In genomic region chr4:10032625-10033024, GRCh38 we compare ENCODE assay signal across 2 cellular contexts.
A peak's percentile ranks its signal among the peaks of the same experiment; 100 is the strongest.
TF ChIP-seq lines count a peak whose summit lies in the region.

No MANE protein-coding gene starts in this region.

TF ChIP-seq in K562, 482 proteins besides CTCF, POLR2A, EP300 and RAD21 (continued from another document and continues in another):
- no peak for TF ChIP-seq ZC3H11A (IDR thresholded peaks at IDR 0.05; ENCODE audit: low read depth, low read length)
- TF ChIP-seq, protein P1, sequence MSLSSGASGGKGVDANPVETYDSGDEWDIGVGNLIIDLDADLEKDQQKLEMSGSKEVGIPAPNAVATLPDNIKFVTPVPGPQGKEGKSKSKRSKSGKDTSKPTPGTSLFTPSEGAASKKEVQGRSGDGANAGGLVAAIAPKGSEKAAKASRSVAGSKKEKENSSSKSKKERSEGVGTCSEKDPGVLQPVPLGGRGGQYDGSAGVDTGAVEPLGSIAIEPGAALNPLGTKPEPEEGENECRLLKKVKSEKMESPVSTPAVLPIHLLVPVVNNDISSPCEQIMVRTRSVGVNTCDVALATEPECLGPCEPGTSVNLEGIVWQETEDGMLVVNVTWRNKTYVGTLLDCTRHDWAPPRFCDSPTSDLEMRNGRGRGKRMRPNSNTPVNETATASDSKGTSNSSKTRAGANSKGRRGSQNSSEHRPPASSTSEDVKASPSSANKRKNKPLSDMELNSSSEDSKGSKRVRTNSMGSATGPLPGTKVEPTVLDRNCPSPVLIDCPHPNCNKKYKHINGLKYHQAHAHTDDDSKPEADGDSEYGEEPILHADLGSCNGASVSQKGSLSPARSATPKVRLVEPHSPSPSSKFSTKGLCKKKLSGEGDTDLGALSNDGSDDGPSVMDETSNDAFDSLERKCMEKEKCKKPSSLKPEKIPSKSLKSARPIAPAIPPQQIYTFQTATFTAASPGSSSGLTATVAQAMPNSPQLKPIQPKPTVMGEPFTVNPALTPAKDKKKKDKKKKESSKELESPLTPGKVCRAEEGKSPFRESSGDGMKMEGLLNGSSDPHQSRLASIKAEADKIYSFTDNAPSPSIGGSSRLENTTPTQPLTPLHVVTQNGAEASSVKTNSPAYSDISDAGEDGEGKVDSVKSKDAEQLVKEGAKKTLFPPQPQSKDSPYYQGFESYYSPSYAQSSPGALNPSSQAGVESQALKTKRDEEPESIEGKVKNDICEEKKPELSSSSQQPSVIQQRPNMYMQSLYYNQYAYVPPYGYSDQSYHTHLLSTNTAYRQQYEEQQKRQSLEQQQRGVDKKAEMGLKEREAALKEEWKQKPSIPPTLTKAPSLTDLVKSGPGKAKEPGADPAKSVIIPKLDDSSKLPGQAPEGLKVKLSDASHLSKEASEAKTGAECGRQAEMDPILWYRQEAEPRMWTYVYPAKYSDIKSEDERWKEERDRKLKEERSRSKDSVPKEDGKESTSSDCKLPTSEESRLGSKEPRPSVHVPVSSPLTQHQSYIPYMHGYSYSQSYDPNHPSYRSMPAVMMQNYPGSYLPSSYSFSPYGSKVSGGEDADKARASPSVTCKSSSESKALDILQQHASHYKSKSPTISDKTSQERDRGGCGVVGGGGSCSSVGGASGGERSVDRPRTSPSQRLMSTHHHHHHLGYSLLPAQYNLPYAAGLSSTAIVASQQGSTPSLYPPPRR (CRISPR knock-in tag; IDR thresholded peaks at IDR 0.05; ENCODE audit: borderline replicate concordance) = no peak
- no peak for TF ChIP-seq CEBPG (CRISPR knock-in tag; IDR thresholded peaks at IDR 0.05)
- TF ChIP-seq CEBPG (tag; conservative IDR thresholded peaks at IDR 0.05 in 1 of 2, IDR thresholded peaks at IDR 0.05 in 1 of 2) = peak in 1 of 2 experiments; percentile 56; a peak in 1 of 4 replicates
- TF ChIP-seq GATA2 (CRISPR knock-in tag; IDR thresholded peaks at IDR 0.05) = no peak
- TF ChIP-seq, protein P2, sequence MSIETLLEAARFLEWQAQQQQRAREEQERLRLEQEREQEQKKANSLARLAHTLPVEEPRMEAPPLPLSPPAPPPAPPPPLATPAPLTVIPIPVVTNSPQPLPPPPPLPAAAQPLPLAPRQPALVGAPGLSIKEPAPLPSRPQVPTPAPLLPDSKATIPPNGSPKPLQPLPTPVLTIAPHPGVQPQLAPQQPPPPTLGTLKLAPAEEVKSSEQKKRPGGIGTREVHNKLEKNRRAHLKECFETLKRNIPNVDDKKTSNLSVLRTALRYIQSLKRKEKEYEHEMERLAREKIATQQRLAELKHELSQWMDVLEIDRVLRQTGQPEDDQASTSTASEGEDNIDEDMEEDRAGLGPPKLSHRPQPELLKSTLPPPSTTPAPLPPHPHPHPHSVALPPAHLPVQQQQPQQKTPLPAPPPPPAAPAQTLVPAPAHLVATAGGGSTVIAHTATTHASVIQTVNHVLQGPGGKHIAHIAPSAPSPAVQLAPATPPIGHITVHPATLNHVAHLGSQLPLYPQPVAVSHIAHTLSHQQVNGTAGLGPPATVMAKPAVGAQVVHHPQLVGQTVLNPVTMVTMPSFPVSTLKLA (conservative IDR thresholded peaks at IDR 0.05) = no peak
- no peak for TF ChIP-seq RHOXF2B (CRISPR knock-in tag; conservative IDR thresholded peaks at IDR 0.05)
- peak; percentile 47; the same call in 1 of the 2 replicates for TF ChIP-seq BACH1 (tag; IDR thresholded peaks at IDR 0.05)
- TF ChIP-seq ZNF253 (CRISPR knock-in tag; conservative IDR thresholded peaks at IDR 0.05) = no peak
- no peak for TF ChIP-seq CHD4 (IDR thresholded peaks at IDR 0.05; ENCODE audit: insufficient read depth, insufficient replicate concordance, low read depth, low read length, poor library complexity, severe bottlenecking)
- no peak for TF ChIP-seq ATF1 (CRISPR knock-in tag; IDR thresholded peaks at IDR 0.05)
- TF ChIP-seq ATF1 (tag; IDR thresholded peaks at IDR 0.05) = no peak
- no peak for TF ChIP-seq ZKSCAN8 (CRISPR knock-in tag; IDR thresholded peaks at IDR 0.05)
- no peak for TF ChIP-seq ZBTB7A (IDR thresholded peaks at IDR 0.05; ENCODE audit: borderline replicate concordance, control insufficient read depth, low read depth, low read length)
- TF ChIP-seq FOSL1 (tag; conservative IDR thresholded peaks at IDR 0.05) = peak; percentile 64
- TF ChIP-seq, protein P3, sequence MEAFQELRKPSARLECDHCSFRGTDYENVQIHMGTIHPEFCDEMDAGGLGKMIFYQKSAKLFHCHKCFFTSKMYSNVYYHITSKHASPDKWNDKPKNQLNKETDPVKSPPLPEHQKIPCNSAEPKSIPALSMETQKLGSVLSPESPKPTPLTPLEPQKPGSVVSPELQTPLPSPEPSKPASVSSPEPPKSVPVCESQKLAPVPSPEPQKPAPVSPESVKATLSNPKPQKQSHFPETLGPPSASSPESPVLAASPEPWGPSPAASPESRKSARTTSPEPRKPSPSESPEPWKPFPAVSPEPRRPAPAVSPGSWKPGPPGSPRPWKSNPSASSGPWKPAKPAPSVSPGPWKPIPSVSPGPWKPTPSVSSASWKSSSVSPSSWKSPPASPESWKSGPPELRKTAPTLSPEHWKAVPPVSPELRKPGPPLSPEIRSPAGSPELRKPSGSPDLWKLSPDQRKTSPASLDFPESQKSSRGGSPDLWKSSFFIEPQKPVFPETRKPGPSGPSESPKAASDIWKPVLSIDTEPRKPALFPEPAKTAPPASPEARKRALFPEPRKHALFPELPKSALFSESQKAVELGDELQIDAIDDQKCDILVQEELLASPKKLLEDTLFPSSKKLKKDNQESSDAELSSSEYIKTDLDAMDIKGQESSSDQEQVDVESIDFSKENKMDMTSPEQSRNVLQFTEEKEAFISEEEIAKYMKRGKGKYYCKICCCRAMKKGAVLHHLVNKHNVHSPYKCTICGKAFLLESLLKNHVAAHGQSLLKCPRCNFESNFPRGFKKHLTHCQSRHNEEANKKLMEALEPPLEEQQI (IDR thresholded peaks at IDR 0.05) = no peak
- no peak for TF ChIP-seq KLF6 (CRISPR knock-in tag; IDR thresholded peaks at IDR 0.05; ENCODE audit: borderline replicate concordance)
- no peak for TF ChIP-seq ZNF165 (CRISPR knock-in tag; IDR thresholded peaks at IDR 0.05; ENCODE audit: borderline replicate concordance)
- TF ChIP-seq RCOR1 (IDR thresholded peaks at IDR 0.05; ENCODE audit: borderline replicate concordance in 1 of 2, low read depth in 2 of 2, low read length in 2 of 2) = no peak
- TF ChIP-seq, protein P4, sequence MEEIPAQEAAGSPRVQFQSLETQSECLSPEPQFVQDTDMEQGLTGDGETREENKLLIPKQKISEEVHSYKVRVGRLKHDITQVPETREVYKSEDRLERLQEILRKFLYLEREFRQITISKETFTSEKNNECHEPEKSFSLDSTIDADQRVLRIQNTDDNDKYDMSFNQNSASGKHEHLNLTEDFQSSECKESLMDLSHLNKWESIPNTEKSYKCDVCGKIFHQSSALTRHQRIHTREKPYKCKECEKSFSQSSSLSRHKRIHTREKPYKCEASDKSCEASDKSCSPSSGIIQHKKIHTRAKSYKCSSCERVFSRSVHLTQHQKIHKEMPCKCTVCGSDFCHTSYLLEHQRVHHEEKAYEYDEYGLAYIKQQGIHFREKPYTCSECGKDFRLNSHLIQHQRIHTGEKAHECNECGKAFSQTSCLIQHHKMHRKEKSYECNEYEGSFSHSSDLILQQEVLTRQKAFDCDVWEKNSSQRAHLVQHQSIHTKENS (CRISPR knock-in tag; IDR thresholded peaks at IDR 0.05) = no peak
- no peak for TF ChIP-seq LEF1 (IDR thresholded peaks at IDR 0.05)

TF ChIP-seq in HepG2, 621 proteins besides CTCF, POLR2A, EP300 and RAD21 (continues in another document):
- TF ChIP-seq SAP130 (CRISPR knock-in tag; IDR thresholded peaks at IDR 0.05; ENCODE audit: low read depth) (peak; percentile 60; the same call in 1 of the 2 replicates), ELF3 (CRISPR knock-in tag; IDR thresholded peaks at IDR 0.05) (peak; percentile 37; the same call in 1 of the 2 replicates), IRF2 (CRISPR knock-in tag; IDR thresholded peaks at IDR 0.05) (0 out of 2 replicates have a peak, but pooled peaks have one; percentile 32), MAFF (IDR thresholded peaks at IDR 0.05; ENCODE audit: low read depth, low read length) (peak; percentile 70), ZNF614 (CRISPR knock-in tag; IDR thresholded peaks at IDR 0.05; ENCODE audit: borderline replicate concordance) (0 out of 2 replicates have a peak, but pooled peaks have one; percentile 28), DR1 (CRISPR knock-in tag; IDR thresholded peaks at IDR 0.05) (no peak), ZBTB21 (CRISPR knock-in tag; IDR thresholded peaks at IDR 0.05) (peak; percentile 79), CREB1 (IDR thresholded peaks at IDR 0.05) (peak; percentile 42; the same call in 1 of the 2 replicates), CREB1 (CRISPR knock-in tag; IDR thresholded peaks at IDR 0.05) (peak; percentile 51), THRA (CRISPR knock-in tag; IDR thresholded peaks at IDR 0.05; ENCODE audit: borderline replicate concordance) (peak; percentile 52; the same call in 1 of the 2 replicates), BCL6 (CRISPR knock-in tag; IDR thresholded peaks at IDR 0.05) (peak; percentile 58), SAFB2 (CRISPR knock-in tag; IDR thresholded peaks at IDR 0.05; ENCODE audit: borderline replicate concordance, low read depth) (no peak), ZEB1 (IDR thresholded peaks at IDR 0.05; ENCODE audit: insufficient replicate concordance, low read depth) (peak; percentile 39), HMG20A (CRISPR knock-in tag; IDR thresholded peaks at IDR 0.05; ENCODE audit: borderline replicate concordance) (peak; percentile 30; the same call in 1 of the 2 replicates), ZNF792 (CRISPR knock-in tag; IDR thresholded peaks at IDR 0.05) (0 out of 2 replicates have a peak, but pooled peaks have one; percentile 51), NR2F6 (IDR thresholded peaks at IDR 0.05) (no peak), NR2F6 (CRISPR knock-in tag; IDR thresholded peaks at IDR 0.05) (peak; percentile 60; the same call in 1 of the 2 replicates), FOSL2 (CRISPR knock-in tag; IDR thresholded peaks at IDR 0.05) (peak; percentile 91), CAMTA2 (CRISPR knock-in tag; IDR thresholded peaks at IDR 0.05; ENCODE audit: borderline replicate concordance) (no peak), IKZF5 (CRISPR knock-in tag; IDR thresholded peaks at IDR 0.05) (0 out of 2 replicates have a peak, but pooled peaks have one; percentile 39), SP2 (CRISPR knock-in tag; IDR thresholded peaks at IDR 0.05) (no peak)
- TF ChIP-seq, protein P5, sequence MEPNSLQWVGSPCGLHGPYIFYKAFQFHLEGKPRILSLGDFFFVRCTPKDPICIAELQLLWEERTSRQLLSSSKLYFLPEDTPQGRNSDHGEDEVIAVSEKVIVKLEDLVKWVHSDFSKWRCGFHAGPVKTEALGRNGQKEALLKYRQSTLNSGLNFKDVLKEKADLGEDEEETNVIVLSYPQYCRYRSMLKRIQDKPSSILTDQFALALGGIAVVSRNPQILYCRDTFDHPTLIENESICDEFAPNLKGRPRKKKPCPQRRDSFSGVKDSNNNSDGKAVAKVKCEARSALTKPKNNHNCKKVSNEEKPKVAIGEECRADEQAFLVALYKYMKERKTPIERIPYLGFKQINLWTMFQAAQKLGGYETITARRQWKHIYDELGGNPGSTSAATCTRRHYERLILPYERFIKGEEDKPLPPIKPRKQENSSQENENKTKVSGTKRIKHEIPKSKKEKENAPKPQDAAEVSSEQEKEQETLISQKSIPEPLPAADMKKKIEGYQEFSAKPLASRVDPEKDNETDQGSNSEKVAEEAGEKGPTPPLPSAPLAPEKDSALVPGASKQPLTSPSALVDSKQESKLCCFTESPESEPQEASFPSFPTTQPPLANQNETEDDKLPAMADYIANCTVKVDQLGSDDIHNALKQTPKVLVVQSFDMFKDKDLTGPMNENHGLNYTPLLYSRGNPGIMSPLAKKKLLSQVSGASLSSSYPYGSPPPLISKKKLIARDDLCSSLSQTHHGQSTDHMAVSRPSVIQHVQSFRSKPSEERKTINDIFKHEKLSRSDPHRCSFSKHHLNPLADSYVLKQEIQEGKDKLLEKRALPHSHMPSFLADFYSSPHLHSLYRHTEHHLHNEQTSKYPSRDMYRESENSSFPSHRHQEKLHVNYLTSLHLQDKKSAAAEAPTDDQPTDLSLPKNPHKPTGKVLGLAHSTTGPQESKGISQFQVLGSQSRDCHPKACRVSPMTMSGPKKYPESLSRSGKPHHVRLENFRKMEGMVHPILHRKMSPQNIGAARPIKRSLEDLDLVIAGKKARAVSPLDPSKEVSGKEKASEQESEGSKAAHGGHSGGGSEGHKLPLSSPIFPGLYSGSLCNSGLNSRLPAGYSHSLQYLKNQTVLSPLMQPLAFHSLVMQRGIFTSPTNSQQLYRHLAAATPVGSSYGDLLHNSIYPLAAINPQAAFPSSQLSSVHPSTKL (CRISPR knock-in tag; IDR thresholded peaks at IDR 0.05) = peak; percentile 69
- TF ChIP-seq, protein P6, sequence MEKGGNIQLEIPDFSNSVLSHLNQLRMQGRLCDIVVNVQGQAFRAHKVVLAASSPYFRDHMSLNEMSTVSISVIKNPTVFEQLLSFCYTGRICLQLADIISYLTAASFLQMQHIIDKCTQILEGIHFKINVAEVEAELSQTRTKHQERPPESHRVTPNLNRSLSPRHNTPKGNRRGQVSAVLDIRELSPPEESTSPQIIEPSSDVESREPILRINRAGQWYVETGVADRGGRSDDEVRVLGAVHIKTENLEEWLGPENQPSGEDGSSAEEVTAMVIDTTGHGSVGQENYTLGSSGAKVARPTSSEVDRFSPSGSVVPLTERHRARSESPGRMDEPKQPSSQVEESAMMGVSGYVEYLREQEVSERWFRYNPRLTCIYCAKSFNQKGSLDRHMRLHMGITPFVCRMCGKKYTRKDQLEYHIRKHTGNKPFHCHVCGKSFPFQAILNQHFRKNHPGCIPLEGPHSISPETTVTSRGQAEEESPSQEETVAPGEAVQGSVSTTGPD (CRISPR knock-in tag; IDR thresholded peaks at IDR 0.05) = peak; percentile 36; the same call in 1 of the 2 replicates
- TF ChIP-seq, protein P7, sequence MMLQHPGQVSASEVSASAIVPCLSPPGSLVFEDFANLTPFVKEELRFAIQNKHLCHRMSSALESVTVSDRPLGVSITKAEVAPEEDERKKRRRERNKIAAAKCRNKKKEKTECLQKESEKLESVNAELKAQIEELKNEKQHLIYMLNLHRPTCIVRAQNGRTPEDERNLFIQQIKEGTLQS (CRISPR knock-in tag; IDR thresholded peaks at IDR 0.05) = peak; percentile 64; the same call in 1 of the 2 replicates
